16 cellular contexts compared by ENCODE assay signal in the genomic region with DNA sequence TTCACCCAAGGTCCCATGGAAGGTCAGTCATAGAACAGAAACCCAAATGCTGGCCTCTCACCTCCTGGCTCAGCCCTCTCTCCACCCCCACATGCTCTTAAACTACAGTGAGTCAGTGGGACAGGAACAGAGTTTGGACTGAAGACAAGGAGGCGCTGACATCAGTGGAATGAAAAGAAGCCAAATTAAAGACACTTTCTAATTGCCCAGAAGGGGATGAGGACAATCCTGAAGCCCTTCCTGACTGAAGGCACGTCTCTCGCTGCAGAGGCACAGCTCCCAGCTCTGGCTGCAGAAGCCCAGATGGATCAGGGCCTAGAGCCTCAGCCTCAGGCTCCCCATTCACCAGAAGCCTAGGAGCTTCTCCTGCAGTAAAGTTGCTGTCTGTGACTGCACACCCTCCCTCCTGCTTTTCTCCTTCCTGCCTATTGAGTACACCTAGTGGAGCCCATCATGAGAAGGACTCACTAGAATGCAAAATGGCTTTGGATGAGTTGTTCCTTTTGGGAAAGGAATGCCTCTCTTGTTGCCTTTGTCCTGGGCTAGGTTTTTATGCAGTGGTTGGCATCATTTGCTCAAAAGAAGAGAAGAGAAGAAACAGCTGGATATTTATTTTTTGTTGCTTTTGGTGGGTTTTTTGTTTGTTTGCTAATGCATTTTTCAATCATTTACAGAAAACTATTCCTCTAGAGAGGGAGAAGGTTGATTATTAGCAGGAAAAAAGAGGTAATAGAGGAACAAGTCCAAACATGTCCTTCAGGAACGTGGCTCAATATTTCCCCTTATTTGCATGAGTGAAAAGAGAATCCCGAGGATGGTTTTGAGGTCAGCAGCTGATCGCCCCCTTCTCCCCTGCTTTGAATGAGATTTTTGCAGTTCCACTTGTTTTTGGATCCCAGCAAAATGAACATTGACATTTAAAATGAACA.
A peak's percentile ranks its signal among the peaks of the same experiment; 100 is the strongest.
DNase-seq lines count a peak whose midpoint lies in the region; ATAC-seq, FAIRE-seq and TF ChIP-seq lines count a peak whose summit lies in the region.
"Had no signal": no experiment of that assay in that cellular context is flagged by ENCODE, and none has a peak within 500 bp of the region (broad histone marks: within the 10 kb centered on the region; RNA-seq: fewer than 3 reads in every experiment).

No MANE protein-coding gene starts in this region.

- H3K27me3 Mint-ChIP-seq in brain, result peaks cover 2% of the 10 kb centered on the region
- H3K27me3 Mint-ChIP-seq in nephron progenitor cell (ENCODE audit: low read depth, poor library complexity), result no peaks in the 10 kb centered on the region
- H3K27me3 Mint-ChIP-seq: memory B cell had no signal

- no peak for FAIRE-seq in urothelium cell line (lab: Jason Lieb, UNC)
- FAIRE-seq: A204.1 had no signal

- H3K4me3 Mint-ChIP-seq in brain (no peak overlapping the region), nephron progenitor cell (no peak overlapping the region)
- H3K4me3 Mint-ChIP-seq: memory B cell; T-helper 1 cell treated with Interleukin-12 subunit alpha and Interleukin-12 subunit beta and Interleukin-4 antibody, amounts not matched to agents 30 μg/mL and 1 μg/mL, for 36 hours had no signal

- TF ChIP-seq CTCF in brain (conservative IDR thresholded peaks at IDR 0.05), result no peak
- TF ChIP-seq CTCF in nephron progenitor cell (IDR thresholded peaks at IDR 0.05), result no peak

- no peaks in the 10 kb centered on the region for H3K36me3 Mint-ChIP-seq in brain
- no peaks in the 10 kb centered on the region for H3K36me3 Mint-ChIP-seq in nephron progenitor cell (ENCODE audit: low read depth)
- H3K36me3 Mint-ChIP-seq: memory B cell had no signal

- DNase-seq in NCI-H748 (lab: John Stamatoyannopoulos, UW; ENCODE audit: unreplicated experiment) (peak; percentile 13), NCI-H748 treated with DMSO at 0.1 percent for 48 hours (lab: John Stamatoyannopoulos, UW) (no peak), islet precursor cell (peak; percentile 81), urothelium cell line (ENCODE audit: low spot score) (peak; percentile 30), nephron progenitor cell (no peak)
- DNase-seq: activated CD4-positive, alpha-beta T cell treated with anti-CD3 and anti-CD28 coated beads, Interleukin-2, amount 50 U/mL, for 48 hours; activated naive CD4-positive, alpha-beta T cell; DMS153; Karpas-422; NCI-H2171 treated with DMSO at 0.1 percent for 48 hours had no signal

- peaks cover 0 to 3% (median 0%) of the 10 kb centered on the region in 5 experiments for H3K9me3 Mint-ChIP-seq in brain
- H3K9me3 Mint-ChIP-seq in nephron progenitor cell, result no peaks in the 10 kb centered on the region
- H3K9me3 Mint-ChIP-seq: memory B cell; T-helper 1 cell treated with Interleukin-12 subunit alpha and Interleukin-12 subunit beta and Interleukin-4 antibody, amounts not matched to agents 30 μg/mL and 1 μg/mL, for 36 hours had no signal

- no peak for ATAC-seq in HG02973 (IDR thresholded peaks at IDR 0.05; ENCODE audit: unreplicated experiment)
- ATAC-seq in GM18519 (IDR thresholded peaks at IDR 0.05; ENCODE audit: low FRiP score, unreplicated experiment), result no peak

- H3K4me1 Mint-ChIP-seq in brain, result peaks cover 33% of the 10 kb centered on the region
- H3K4me1 Mint-ChIP-seq in nephron progenitor cell, result peaks cover 15% of the 10 kb centered on the region
- H3K4me1 Mint-ChIP-seq: memory B cell had no signal

- H3K27ac Mint-ChIP-seq in brain, result peak overlapping the region in 4 of 5 experiments; percentile 10 to 83 (median 54)
- H3K27ac Mint-ChIP-seq in nephron progenitor cell, result no peak overlapping the region
- H3K27ac Mint-ChIP-seq: memory B cell; T-helper 1 cell treated with Interleukin-12 subunit alpha and Interleukin-12 subunit beta and Interleukin-4 antibody, amounts not matched to agents 30 μg/mL and 1 μg/mL, for 36 hours had no signal

Comparison
In these comparisons a context has a peak if more than half of its experiments do, and no peak if none do; other contexts are left out.
1. DNase-seq: peak in NCI-H748 (single experiment), islet precursor cell (single experiment) and urothelium cell line (single experiment); none in NCI-H748 treated with DMSO at 0.1 percent for 48 hours (single experiment) and nephron progenitor cell (single experiment).